16 cellular contexts compared by ENCODE assay signal in the genomic region with DNA sequence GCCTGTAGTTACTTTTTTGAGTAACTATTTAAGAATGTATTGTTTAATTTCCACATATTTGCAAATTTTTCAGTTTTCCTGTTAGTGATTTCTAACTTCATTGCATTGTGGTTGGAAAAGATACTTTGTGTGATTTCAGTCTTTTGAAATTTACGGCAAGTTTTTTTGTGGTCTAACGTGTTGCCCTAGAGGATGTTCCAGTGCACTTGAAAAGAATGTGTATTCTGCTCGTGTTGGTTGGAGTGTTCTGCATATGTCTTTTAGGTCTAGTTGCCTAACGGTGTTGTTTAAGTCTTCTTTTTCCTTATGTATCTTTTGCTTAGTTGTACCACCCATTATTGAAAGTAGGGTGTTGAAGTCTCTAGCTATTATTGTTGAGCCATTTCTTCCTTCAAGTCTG.
"Had no signal": no experiment of that assay in that cellular context is flagged by ENCODE, and none has a peak within 500 bp of the region (broad histone marks: within the 10 kb centered on the region; RNA-seq: fewer than 3 reads in every experiment).

No MANE protein-coding gene starts in this region.

- H3K27ac Mint-ChIP-seq: stimulated activated naive B cell treated with anti-CD40 and anti-IgM and Interleukin-4, amounts not matched to agents 10 μg/mL and 1 μg/mL and 100 μg/mL, for 72 hours had no signal

- DNase-seq: activated CD4-positive, CD25-positive, alpha-beta regulatory T cell; activated T-cell treated with anti-CD3 and anti-CD28 coated beads, Interleukin-2, amount 50 U/mL, for 4 hours; cerebellar nuclear complex; effector memory CD4-positive, alpha-beta T cell; esophagus squamous epithelium; heart right ventricle; kidney glomerular epithelial cell; left ventricle myocardium inferior; mammary epithelial cell; midbrain; retina; spleen; stimulated activated CD4-positive, alpha-beta T cell treated with anti-CD3 and anti-CD28 coated beads, Interleukin-4, amount 100 ng/mL, for 4 hours; stimulated activated naive B cell treated with anti-CD40 and anti-IgM and Interleukin-4, amounts not matched to agents 10 μg/mL and 1 μg/mL and 100 μg/mL, for 72 hours; substantia nigra; tibial artery had no signal

- H3K4me3 Mint-ChIP-seq: activated T-cell treated with anti-CD3 and anti-CD28 coated beads, Interleukin-2, amount 50 U/mL, for 4 hours; stimulated activated naive B cell treated with anti-CD40 and anti-IgM and Interleukin-4, amounts not matched to agents 10 μg/mL and 1 μg/mL and 100 μg/mL, for 72 hours had no signal

- ATAC-seq: activated T-cell treated with anti-CD3 and anti-CD28 coated beads, Interleukin-2, amount 50 U/mL, for 4 hours; heart right ventricle; stimulated activated naive B cell treated with anti-CD40 and anti-IgM and Interleukin-4, amounts not matched to agents 10 μg/mL and 1 μg/mL and 100 μg/mL, for 72 hours had no signal

- H3K27me3 Mint-ChIP-seq: stimulated activated naive B cell treated with anti-CD40 and anti-IgM and Interleukin-4, amounts not matched to agents 10 μg/mL and 1 μg/mL and 100 μg/mL, for 72 hours had no signal
